12 cellular contexts compared by ENCODE assay signal in genomic region chr1:155094622-155094948, GRCh38. TPM values are rescaled to one million over a fixed set of nuclear protein-coding genes. Genes with fewer than 3 reads are reported as not detected.
DNase-seq lines count a peak whose midpoint lies in the region; ATAC-seq, FAIRE-seq and TF ChIP-seq lines count a peak whose summit lies in the region.
"Had no signal": no experiment of that assay in that cellular context is flagged by ENCODE, and none has a peak within 500 bp of the region (broad histone marks: within the 10 kb centered on the region; RNA-seq: fewer than 3 reads in every experiment).

No MANE protein-coding gene starts in this region.

- DNase-seq in ascending aorta (ENCODE audit: low spot score in 2 of 2) (no peak), Caco-2 (no peak), frontal cortex (ENCODE audit: low spot score in 2 of 2) (no peak)
- no peak for DNase-seq in activated CD8-positive, alpha-beta memory T cell treated with anti-CD3 and anti-CD28 coated beads, Interleukin-2, amount 10 ng/mL, durations not matched to agents 7 days and 5 days
- DNase-seq: activated CD8-positive, alpha-beta T cell treated with anti-CD3 and anti-CD28 coated beads, Interleukin-2, amount 10 ng/mL, durations not matched to agents 7 days and 5 days; T1000 had no signal

- H3K27ac Mint-ChIP-seq in activated CD8-positive, alpha-beta memory T cell treated with anti-CD3 and anti-CD28 coated beads, Interleukin-2, amount 10 ng/mL, durations not matched to agents 7 days and 5 days = no peak overlapping the region
- no peak overlapping the region for H3K27ac Mint-ChIP-seq in Caco-2 (ENCODE audit: unreplicated experiment)
- H3K27ac Mint-ChIP-seq: activated CD8-positive, alpha-beta T cell treated with anti-CD3 and anti-CD28 coated beads, Interleukin-2, amount 10 ng/mL, durations not matched to agents 7 days and 5 days; activated naive CD4-positive, alpha-beta T cell treated with anti-CD3 and anti-CD28 coated beads, Interleukin-2, amount 50 U/mL, for 24 hours had no signal

- BruUV-seq in Caco-2 (replicated peaks; lab: Mats Ljungman, UMichigan) = no TSS peak

- H3K4me3 Mint-ChIP-seq in activated CD8-positive, alpha-beta memory T cell treated with anti-CD3 and anti-CD28 coated beads, Interleukin-2, amount 10 ng/mL, durations not matched to agents 7 days and 5 days = no peak overlapping the region
- H3K4me3 Mint-ChIP-seq in Caco-2 (ENCODE audit: unreplicated experiment) = no peak overlapping the region
- H3K4me3 Mint-ChIP-seq: activated CD8-positive, alpha-beta T cell treated with anti-CD3 and anti-CD28 coated beads, Interleukin-2, amount 10 ng/mL, durations not matched to agents 7 days and 5 days; activated naive CD4-positive, alpha-beta T cell treated with anti-CD3 and anti-CD28 coated beads, Interleukin-2, amount 50 U/mL, for 24 hours; naive thymus-derived CD8-positive, alpha-beta T cell had no signal

- peaks cover 6% of the 10 kb centered on the region for H3K4me1 Mint-ChIP-seq in activated CD8-positive, alpha-beta memory T cell treated with anti-CD3 and anti-CD28 coated beads, Interleukin-2, amount 10 ng/mL, durations not matched to agents 7 days and 5 days
- H3K4me1 Mint-ChIP-seq in Caco-2 (ENCODE audit: low read depth, unreplicated experiment) = peaks cover 6% of the 10 kb centered on the region

- POLR2A ChIA-PET in Caco-2 (lab: Charles Lee) = no interaction called here

- no peaks in the 10 kb centered on the region for H3K4me1 ChIP-seq in ACC112 (ENCODE audit: control insufficient read depth, insufficient read depth, low read length, unreplicated experiment)
- peaks cover 0 to 6% of the 10 kb centered on the region in 2 donors for H3K4me1 ChIP-seq in ascending aorta
- peaks cover 28% of the 10 kb centered on the region for H3K4me1 ChIP-seq in muscle layer of colon (ENCODE audit: insufficient read depth, low read length)
- H3K4me1 ChIP-seq in Caco-2 = peaks cover 8% of the 10 kb centered on the region

- H3K9me3 Mint-ChIP-seq in activated CD8-positive, alpha-beta memory T cell treated with anti-CD3 and anti-CD28 coated beads, Interleukin-2, amount 10 ng/mL, durations not matched to agents 7 days and 5 days (ENCODE audit: low read depth) = no peaks in the 10 kb centered on the region
- no peaks in the 10 kb centered on the region for H3K9me3 Mint-ChIP-seq in Caco-2 (ENCODE audit: unreplicated experiment)
- H3K9me3 Mint-ChIP-seq: activated naive CD4-positive, alpha-beta T cell treated with anti-CD3 and anti-CD28 coated beads, Interleukin-2, amount 50 U/mL, for 24 hours; naive thymus-derived CD8-positive, alpha-beta T cell had no signal

- peaks cover 20% of the 10 kb centered on the region for H3K27me3 Mint-ChIP-seq in activated CD8-positive, alpha-beta memory T cell treated with anti-CD3 and anti-CD28 coated beads, Interleukin-2, amount 10 ng/mL, durations not matched to agents 7 days and 5 days
- H3K27me3 Mint-ChIP-seq in Caco-2 (ENCODE audit: insufficient read depth, unreplicated experiment) = no peaks in the 10 kb centered on the region

- no peak for FAIRE-seq in frontal cortex (lab: Jason Lieb, UNC)
- FAIRE-seq: urothelium cell line had no signal

- no peaks in the 10 kb centered on the region for H3K36me3 ChIP-seq in ACC112 (ENCODE audit: insufficient read depth, low read length)
- no peaks in the 10 kb centered on the region for H3K36me3 ChIP-seq in ascending aorta
- no peaks in the 10 kb centered on the region for H3K36me3 ChIP-seq in muscle layer of colon (ENCODE audit: insufficient read depth, low read length)
- no peaks in the 10 kb centered on the region for H3K36me3 ChIP-seq in Caco-2 (ENCODE audit: control insufficient read depth, insufficient read depth, low read length)

- H3K27ac ChIP-seq in ACC112 (ENCODE audit: low read depth, low read length) (no peak overlapping the region), ascending aorta (peak overlapping the region; percentile 35 to 51), muscle layer of colon (ENCODE audit: low read depth, low read length) (peak overlapping the region; percentile 6)
- H3K27ac ChIP-seq: GM23248 had no signal

- H3K9ac ChIP-seq in muscle layer of colon (ENCODE audit: low read length) = no peak overlapping the region
- H3K9ac ChIP-seq: GM23248 had no signal

- peak overlapping the region; percentile 47 for H2AFZ ChIP-seq in ACC112 (ENCODE audit: low read length, unreplicated experiment)

- H3K4me3 ChIP-seq in ACC112 (ENCODE audit: low read depth, low read length) (no peak overlapping the region), ascending aorta (no peak overlapping the region), muscle layer of colon (ENCODE audit: low read depth in 1 of 2, low read length in 2 of 2) (peak overlapping the region in 1 of 2 donors; percentile 26), Caco-2 (ENCODE audit: low read depth, low read length) (no peak overlapping the region)
- H3K4me3 ChIP-seq: GM23248 had no signal

- no peaks in the 10 kb centered on the region for H3K36me3 Mint-ChIP-seq in activated CD8-positive, alpha-beta memory T cell treated with anti-CD3 and anti-CD28 coated beads, Interleukin-2, amount 10 ng/mL, durations not matched to agents 7 days and 5 days
- no peaks in the 10 kb centered on the region for H3K36me3 Mint-ChIP-seq in Caco-2 (ENCODE audit: insufficient read depth, unreplicated experiment)
- H3K36me3 Mint-ChIP-seq: activated naive CD4-positive, alpha-beta T cell treated with anti-CD3 and anti-CD28 coated beads, Interleukin-2, amount 50 U/mL, for 24 hours; naive thymus-derived CD8-positive, alpha-beta T cell had no signal

- H3K9me3 ChIP-seq in ascending aorta (no peaks in the 10 kb centered on the region), muscle layer of colon (ENCODE audit: low read length) (no peaks in the 10 kb centered on the region), Caco-2 (no peaks in the 10 kb centered on the region)

- ATAC-seq in activated CD8-positive, alpha-beta memory T cell treated with anti-CD3 and anti-CD28 coated beads, Interleukin-2, amount 10 ng/mL, durations not matched to agents 7 days and 5 days = no peak
- ATAC-seq: activated CD8-positive, alpha-beta T cell treated with anti-CD3 and anti-CD28 coated beads, Interleukin-2, amount 10 ng/mL, durations not matched to agents 7 days and 5 days had no signal

- TF ChIP-seq CTCF in ascending aorta (IDR thresholded peaks at IDR 0.05) (no peak), Caco-2 (IDR thresholded peaks at IDR 0.05; ENCODE audit: insufficient read depth in 1 of 2, low read depth in 1 of 2, low read length in 1 of 2, severe bottlenecking in 1 of 2, unreplicated experiment in 1 of 2) (no peak)

- intact Hi-C loops in ascending aorta (cut with DNase I) = no loop called here
- intact Hi-C loops in Caco-2 (cut with micrococcal nuclease; ENCODE audit: unreplicated experiment) = loop anchor here (1.0 to 2.0 kb wide), 4 partner anchors 32 to 73 kb away; partner anchors contain the start of genes DPM3 and SLC50A1

- CTCF ChIA-PET in activated CD8-positive, alpha-beta memory T cell treated with anti-CD3 and anti-CD28 coated beads, Interleukin-2, amount 10 ng/mL, durations not matched to agents 7 days and 5 days (lab: Charles Lee) = interaction anchor here (1.7 to 6.8 kb wide), 2 partner anchors 9 to 73 kb away, joined by 11 to 63 read pairs; no protein-coding TSS in a partner anchor
- CTCF ChIA-PET in Caco-2 (lab: Charles Lee) = interaction anchor here (0.6 to 2.4 kb wide), 3 partner anchors 27 to 78 kb away, joined by 4 to 12 read pairs (median 8); partner anchors contain the start of gene KRTCAP2

- no peaks in the 10 kb centered on the region for H3K79me2 ChIP-seq in ACC112 (ENCODE audit: control insufficient read depth, insufficient read depth, low read length, unreplicated experiment)

- peaks cover 12% of the 10 kb centered on the region; the same call in 1 of the 2 replicates for H3K27me3 ChIP-seq in ACC112 (ENCODE audit: insufficient read depth, low read length)
- H3K27me3 ChIP-seq in ascending aorta = no peaks in the 10 kb centered on the region
- H3K27me3 ChIP-seq in muscle layer of colon (ENCODE audit: control insufficient read depth in 1 of 2, insufficient read depth in 2 of 2, low read length in 2 of 2) = no peaks in the 10 kb centered on the region
- H3K27me3 ChIP-seq in Caco-2 (replicated peaks; ENCODE audit: control insufficient read depth, insufficient read depth, low read length) = no peaks in the 10 kb centered on the region

RNA-seq across cellular contexts. Expression of gene EFNA3, which starts 15.9 kb away (rescaled TPM):
- 1.5 TPM for total RNA-seq in ascending aorta
- 1 to 10 TPM; 1.9 to 2.8 TPM for total RNA-seq in activated CD8-positive, alpha-beta memory T cell treated with anti-CD3 and anti-CD28 coated beads, Interleukin-2, amount 10 ng/mL, durations not matched to agents 7 days and 5 days
- 3.4 and 3.5 TPM in 2 replicates for total RNA-seq in Caco-2 (2022)
- total RNA-seq in frontal cortex = 9.8 TPM

RNA-seq across cellular contexts. Expression of gene EFNA4, which starts 31.0 kb away (rescaled TPM):
- total RNA-seq in ascending aorta (11.2 TPM), Caco-2 (2022) (13.8 and 16.0 TPM in 2 replicates), frontal cortex (0.82 TPM)
- total RNA-seq in activated CD8-positive, alpha-beta memory T cell treated with anti-CD3 and anti-CD28 coated beads, Interleukin-2, amount 10 ng/mL, durations not matched to agents 7 days and 5 days = 1 to 10 TPM; 3.8 to 5.3 TPM

RNA-seq across cellular contexts. Expression of gene EFNA1, which starts 33.1 kb away (rescaled TPM):
- total RNA-seq in ascending aorta = 66.7 TPM
- not detected for total RNA-seq in activated CD8-positive, alpha-beta memory T cell treated with anti-CD3 and anti-CD28 coated beads, Interleukin-2, amount 10 ng/mL, durations not matched to agents 7 days and 5 days
- total RNA-seq in Caco-2 (2022) = 42.5 and 47.9 TPM in 2 replicates
- 4.1 TPM for total RNA-seq in frontal cortex
- total RNA-seq: activated CD8-positive, alpha-beta T cell treated with anti-CD3 and anti-CD28 coated beads, Interleukin-2, amount 10 ng/mL, durations not matched to agents 7 days and 5 days; GM23248 had no signal

RNA-seq across cellular contexts. Expression of gene SLC50A1, which starts 41.1 kb away (rescaled TPM):
- total RNA-seq in ascending aorta (9.4 TPM), Caco-2 (2022) (38.4 and 43.6 TPM in 2 replicates), frontal cortex (4.9 TPM)
- 10 to 100 TPM; 39.8 to 41.2 TPM for total RNA-seq in activated CD8-positive, alpha-beta memory T cell treated with anti-CD3 and anti-CD28 coated beads, Interleukin-2, amount 10 ng/mL, durations not matched to agents 7 days and 5 days

RNA-seq across cellular contexts. Expression of gene ADAM15, which starts 43.5 kb away (rescaled TPM):
- 610 TPM for total RNA-seq in ascending aorta
- total RNA-seq in activated CD8-positive, alpha-beta memory T cell treated with anti-CD3 and anti-CD28 coated beads, Interleukin-2, amount 10 ng/mL, durations not matched to agents 7 days and 5 days = 10 to 100 TPM; 41.7 to 47.5 TPM
- total RNA-seq in Caco-2 (2022) = 44.0 and 48.2 TPM in 2 replicates
- 11.8 TPM for total RNA-seq in frontal cortex
